In genomic region chr2:222862068-222862914, GRCh38 we compare ENCODE assay signal across 8 cellular contexts. TPM values are rescaled to one million over a fixed set of nuclear protein-coding genes. Genes with fewer than 3 reads are reported as not detected.
A peak's percentile ranks its signal among the peaks of the same experiment; 100 is the strongest.
DNase-seq lines count a peak whose midpoint lies in the region; ATAC-seq lines count a peak whose summit lies in the region.

No MANE protein-coding gene starts in this region.

- H3K27me3 Mint-ChIP-seq in activated CD4-positive, alpha-beta T cell treated with anti-CD3 and anti-CD28 coated beads, Interleukin-2, amount 10 ng/mL, durations not matched to agents 24 days and 14 days = peaks cover 9% of the 10 kb centered on the region

- H3K4me1 Mint-ChIP-seq in activated CD4-positive, alpha-beta T cell treated with anti-CD3 and anti-CD28 coated beads, Interleukin-2, amount 10 ng/mL, durations not matched to agents 24 days and 14 days = peaks cover 9% of the 10 kb centered on the region

- H3K4me3 ChIP-seq in endocrine pancreas (ENCODE audit: control insufficient read depth, insufficient read depth, low read length) = peak overlapping the region; percentile 95

- no peaks in the 10 kb centered on the region for H3K9me3 ChIP-seq in endocrine pancreas (ENCODE audit: control insufficient read depth, low read length)

- intact Hi-C loops in activated CD4-positive, alpha-beta T cell treated with anti-CD3 and anti-CD28 coated beads, Interleukin-2, amount 10 ng/mL, durations not matched to agents 24 days and 14 days (cut with micrococcal nuclease) = loop anchor here (5.0 kb wide), 1 partner anchor 75 kb away; no protein-coding TSS in a partner anchor

- no peaks in the 10 kb centered on the region for H3K27me3 ChIP-seq in endocrine pancreas (ENCODE audit: control insufficient read depth, insufficient read depth, low read length)

- H3K4me1 ChIP-seq in endocrine pancreas (ENCODE audit: control insufficient read depth, insufficient read depth, low read length) = peaks cover 32% of the 10 kb centered on the region

- no peaks in the 10 kb centered on the region for H3K36me3 ChIP-seq in endocrine pancreas (ENCODE audit: control insufficient read depth, insufficient read depth, low read length)

- no peak overlapping the region for H3K4me3 Mint-ChIP-seq in activated CD4-positive, alpha-beta T cell treated with anti-CD3 and anti-CD28 coated beads, Interleukin-2, amount 10 ng/mL, durations not matched to agents 24 days and 14 days

- ATAC-seq in GM21786 (IDR thresholded peaks at IDR 0.05; ENCODE audit: unreplicated experiment) = no peak

- peak overlapping the region; percentile 98 for H3K9ac ChIP-seq in endocrine pancreas (ENCODE audit: control insufficient read depth, insufficient read depth, low read length)

- peaks cover 4% of the 10 kb centered on the region for H3K36me3 Mint-ChIP-seq in activated CD4-positive, alpha-beta T cell treated with anti-CD3 and anti-CD28 coated beads, Interleukin-2, amount 10 ng/mL, durations not matched to agents 24 days and 14 days (ENCODE audit: low read depth)

- peak; percentile 60 for DNase-seq in activated CD4-positive, alpha-beta T cell treated with anti-CD3 and anti-CD28 coated beads, Interleukin-2, amount 10 ng/mL, durations not matched to agents 24 days and 14 days
- no peak for DNase-seq in activated CD4-positive, alpha-beta T cell treated with anti-CD3 and anti-CD28 coated beads for 1 hour
- DNase-seq in NOMO-1 treated with DMSO at 0.1 percent for 48 hours (lab: John Stamatoyannopoulos, UW; ENCODE audit: unreplicated experiment) (peak; percentile 32), myocyte (ENCODE audit: low read depth) (peak; percentile 64), NK-92 (lab: John Stamatoyannopoulos, UW; ENCODE audit: unreplicated experiment) (no peak)
- DNase-seq in activated CD4-positive, CD25-positive, alpha-beta regulatory T cell (lab: John Stamatoyannopoulos, UW) = no peak

- H3K27ac Mint-ChIP-seq in activated CD4-positive, alpha-beta T cell treated with anti-CD3 and anti-CD28 coated beads, Interleukin-2, amount 10 ng/mL, durations not matched to agents 24 days and 14 days = no peak overlapping the region

- H3K9me3 Mint-ChIP-seq in activated CD4-positive, alpha-beta T cell treated with anti-CD3 and anti-CD28 coated beads, Interleukin-2, amount 10 ng/mL, durations not matched to agents 24 days and 14 days = no peaks in the 10 kb centered on the region

RNA-seq across cellular contexts. Expression of gene ACSL3, which starts 1.5 kb away (rescaled TPM):
- 67.5 and 78.1 TPM in 2 replicates for total RNA-seq in activated CD4-positive, alpha-beta T cell treated with anti-CD3 and anti-CD28 coated beads, Interleukin-2, amount 10 ng/mL, durations not matched to agents 24 days and 14 days
- 373 and 499 TPM in 2 replicates for total RNA-seq in myocyte
- 108 TPM for polyA plus RNA-seq in myocyte (2012)

Comparison
In these comparisons a context has a peak if more than half of its experiments do, and no peak if none do; other contexts are left out.
1. DNase-seq: peak in activated CD4-positive, alpha-beta T cell treated with anti-CD3 and anti-CD28 coated beads, Interleukin-2, amount 10 ng/mL, durations not matched to agents 24 days and 14 days (single experiment), NOMO-1 treated with DMSO at 0.1 percent for 48 hours (single experiment) and myocyte (single experiment); none in activated CD4-positive, alpha-beta T cell treated with anti-CD3 and anti-CD28 coated beads for 1 hour (single experiment), activated CD4-positive, CD25-positive, alpha-beta regulatory T cell (0 of 4) and NK-92 (single experiment).